11 cellular contexts compared by ENCODE assay signal in genomic region chr9:114157516-114158176, GRCh38. TPM values are rescaled to one million over a fixed set of nuclear protein-coding genes. Genes with fewer than 3 reads are reported as not detected.
DNase-seq lines count a peak whose midpoint lies in the region; ATAC-seq and TF ChIP-seq lines count a peak whose summit lies in the region.
"Had no signal": no experiment of that assay in that cellular context is flagged by ENCODE, and none has a peak within 500 bp of the region (broad histone marks: within the 10 kb centered on the region; RNA-seq: fewer than 3 reads in every experiment).

No MANE protein-coding gene starts in this region.

- H3K27ac ChIP-seq in breast epithelium (peak overlapping the region in 1 of 2 donors; percentile 75), mammary epithelial cell (ENCODE audit: insufficient read depth, low read depth, low read length) (no peak overlapping the region), uterus (peak overlapping the region; percentile 81 to 86)

- H3K9me3 ChIP-seq in breast epithelium: no peaks in the 10 kb centered on the region
- H3K9me3 ChIP-seq in mammary epithelial cell (replicated peaks; ENCODE audit: insufficient read depth, low read length): no peaks in the 10 kb centered on the region
- H3K9me3 ChIP-seq in uterus: no peaks in the 10 kb centered on the region

- H4K20me1 ChIP-seq in mammary epithelial cell (ENCODE audit: insufficient read depth, low read length): no peaks in the 10 kb centered on the region

- CTCF ChIA-PET in MCF 10A (lab: Yijun Ruan, JAX) (interaction anchor here (0.7 to 10.7 kb wide), 5 partner anchors 16 to 152 kb away, joined by 3 to 150 read pairs (median 4); no protein-coding TSS in a partner anchor), mammary epithelial cell (lab: Charles Lee; ENCODE audit: low non-redundant PET) (no interaction called here)

- H3K4me3 Mint-ChIP-seq in MCF 10A (ENCODE audit: unreplicated experiment): peak overlapping the region; percentile 11
- H3K4me3 Mint-ChIP-seq in memory B cell: peak overlapping the region; percentile 52

- no peak for TF ChIP-seq CTCF in MCF 10A (IDR thresholded peaks at IDR 0.05; ENCODE audit: unreplicated experiment)
- no peak for TF ChIP-seq CTCF in breast epithelium (IDR thresholded peaks at IDR 0.05)
- no peak for TF ChIP-seq CTCF in mammary epithelial cell (conservative IDR thresholded peaks at IDR 0.05 in 1 of 2, IDR thresholded peaks at IDR 0.05 in 1 of 2; ENCODE audit: extremely low read depth in 1 of 2, insufficient read depth in 1 of 2, low read depth in 1 of 2, low read length in 2 of 2)
- no peak for TF ChIP-seq CTCF in uterus (IDR thresholded peaks at IDR 0.05)

- H3K36me3 ChIP-seq in breast epithelium (no peaks in the 10 kb centered on the region), mammary epithelial cell (ENCODE audit: insufficient read depth, low read length) (no peaks in the 10 kb centered on the region), uterus (no peaks in the 10 kb centered on the region)

- H3K27ac Mint-ChIP-seq in MCF 10A (ENCODE audit: low read depth, unreplicated experiment) (no peak overlapping the region), memory B cell (peak overlapping the region; percentile 4)

- 76% methylated on average over 8 of the region's 9 CpGs for WGBS in mammary epithelial cell (ENCODE audit: low coverage, missing lambda C conversion rate)

- DNase-seq in MCF 10A (ENCODE audit: unreplicated experiment) (no peak), breast epithelium (ENCODE audit: low spot score in 2 of 2) (no peak), mammary epithelial cell (peak; percentile 41), memory B cell (ENCODE audit: low spot score in 2 of 2) (no peak), uterus (no peak), NOMO-1 (lab: John Stamatoyannopoulos, UW; ENCODE audit: unreplicated experiment in 2 of 2) (no peak)
- DNase-seq: effector CD4-positive, alpha-beta T cell; NK-92 treated with Interleukin-12 subunit alpha and Interleukin-12 subunit beta, amount 100 ng/mL, for 24 hours had no signal

- no peak for ATAC-seq in memory B cell (ENCODE audit: low read depth)
- no peak for ATAC-seq in GM19397 (IDR thresholded peaks at IDR 0.05; ENCODE audit: unreplicated experiment)
- ATAC-seq in HG02571 (IDR thresholded peaks at IDR 0.05; ENCODE audit: unreplicated experiment): no peak

- H3K79me2 ChIP-seq in mammary epithelial cell (ENCODE audit: insufficient read depth, low read length): peaks cover 48% of the 10 kb centered on the region

- intact Hi-C loops in MCF 10A (cut with micrococcal nuclease): loop anchor here (10.0 kb wide), 1 partner anchor 53 kb away; no protein-coding TSS in a partner anchor
- intact Hi-C loops in breast epithelium (cut with DNase I; ENCODE audit: low total_unique reads): loop anchor here (5.0 kb wide), 1 partner anchor 135 kb away; no protein-coding TSS in a partner anchor
- intact Hi-C loops in mammary epithelial cell (cut with micrococcal nuclease): loop anchor here (5.0 kb wide), 1 partner anchor 65 kb away; no protein-coding TSS in a partner anchor
- intact Hi-C loops in uterus (cut with DNase I; ENCODE audit: low total_unique reads): no loop called here

- no peak overlapping the region for H3K4me3 ChIP-seq in breast epithelium
- no peak overlapping the region for H3K4me3 ChIP-seq in mammary epithelial cell (replicated peaks in 1 of 3; ENCODE audit: insufficient read depth in 1 of 3, low read depth in 2 of 3, low read length in 3 of 3)
- H3K4me3 ChIP-seq in uterus: no peak overlapping the region

- TF ChIP-seq POLR2A in breast epithelium (IDR thresholded peaks at IDR 0.05): no peak
- TF ChIP-seq POLR2A in uterus (IDR thresholded peaks at IDR 0.05): no peak

- in situ Hi-C loops in mammary epithelial cell (cut with MboI; ENCODE audit: low sequenced_read_pairs in 2 of 2): loop anchor here in 1 of 2 donors (5.0 kb wide), 1 partner anchor 135 kb away; no protein-coding TSS in a partner anchor

- H3K27me3 Mint-ChIP-seq in MCF 10A (ENCODE audit: insufficient read depth, unreplicated experiment) (peaks cover 44% of the 10 kb centered on the region), memory B cell (peaks cover 25% of the 10 kb centered on the region)

- no peak overlapping the region for H2AFZ ChIP-seq in mammary epithelial cell (ENCODE audit: low read depth, low read length)

- no peak overlapping the region for H3K9ac ChIP-seq in mammary epithelial cell (ENCODE audit: insufficient read depth, low read length)

- H3K27me3 ChIP-seq in breast epithelium: peaks cover 0 to 11% of the 10 kb centered on the region in 2 donors
- peaks cover 12% of the 10 kb centered on the region for H3K27me3 ChIP-seq in mammary epithelial cell (ENCODE audit: insufficient read depth, low read length)
- no peaks in the 10 kb centered on the region for H3K27me3 ChIP-seq in uterus

- H3K4me2 ChIP-seq in mammary epithelial cell (ENCODE audit: insufficient read depth, low read depth, low read length): no peak overlapping the region

- H3K4me1 Mint-ChIP-seq in MCF 10A (ENCODE audit: insufficient read depth, unreplicated experiment): peaks cover 7% of the 10 kb centered on the region
- H3K4me1 Mint-ChIP-seq in memory B cell: peaks cover 13% of the 10 kb centered on the region

- H3K36me3 Mint-ChIP-seq in MCF 10A (ENCODE audit: insufficient read depth, unreplicated experiment): no peaks in the 10 kb centered on the region
- H3K36me3 Mint-ChIP-seq in memory B cell: no peaks in the 10 kb centered on the region

- dilution Hi-C loops in mammary epithelial cell (cut with HindIII; ENCODE audit: low sequenced_read_pairs): loop anchor here (5.0 kb wide), 1 partner anchor 45 kb away; no protein-coding TSS in a partner anchor

- H3K4me1 ChIP-seq in breast epithelium (peaks cover 0 to 6% of the 10 kb centered on the region in 2 donors), mammary epithelial cell (ENCODE audit: insufficient read depth, low read length) (peaks cover 29% of the 10 kb centered on the region), uterus (peaks cover 0 to 17% of the 10 kb centered on the region in 2 donors)

- H3K9me3 Mint-ChIP-seq in MCF 10A (ENCODE audit: unreplicated experiment) (no peaks in the 10 kb centered on the region), memory B cell (no peaks in the 10 kb centered on the region)

- BruUV-seq in MCF 10A (replicated peaks; lab: Mats Ljungman, UMichigan): no TSS peak
- no TSS peak for BruUV-seq in mammary epithelial cell (replicated peaks; lab: Mats Ljungman, UMichigan)

- POLR2A ChIA-PET in MCF 10A (lab: Yijun Ruan, JAX): interaction anchor here (1.8 kb wide), 1 partner anchor 19 kb away, joined by 4 read pairs; no protein-coding TSS in a partner anchor

RNA-seq across cellular contexts. Expression of gene COL27A1, which starts 2.3 kb away (rescaled TPM):
- 1.3 and 2.9 TPM in 2 replicates for total RNA-seq in MCF 10A (2022)
- total RNA-seq in breast epithelium: 10 to 100 TPM in 1 of 3 donors, 1 to 10 TPM in 2; 3.5 to 22.0 (median 6.7) TPM
- 10 to 100 TPM in 1 of 2 donors, 1 to 10 TPM in 1; 8.7 to 30.0 TPM for total RNA-seq in mammary epithelial cell
- 6.1 TPM for polyA plus RNA-seq in mammary epithelial cell
- 7.8 TPM for polyA minus RNA-seq in mammary epithelial cell
- 10 to 100 TPM in 3 of 4 donors, 1 to 10 TPM in 1; 7.9 to 52.9 (median 43.3) TPM for total RNA-seq in uterus

RNA-seq across cellular contexts. Expression of gene KIF12, which starts 58.6 kb away (rescaled TPM):
- not detected in 2 replicates for total RNA-seq in MCF 10A (2022)
- 10 to 100 TPM in 2 of 3 donors, not detected in 1; 14.4 to 34.4 TPM for total RNA-seq in breast epithelium
- total RNA-seq in mammary epithelial cell: 1 to 10 TPM; 1.6 to 2.3 TPM
- polyA plus RNA-seq in mammary epithelial cell: 0.99 TPM
- polyA minus RNA-seq in mammary epithelial cell: not detected
- 1 to 10 TPM; 1.5 to 5.4 (median 2.7) TPM for total RNA-seq in uterus
- total RNA-seq: skeletal muscle tissue had no signal
